ENCODE assay signal across 27 cellular contexts in the genomic region with DNA sequence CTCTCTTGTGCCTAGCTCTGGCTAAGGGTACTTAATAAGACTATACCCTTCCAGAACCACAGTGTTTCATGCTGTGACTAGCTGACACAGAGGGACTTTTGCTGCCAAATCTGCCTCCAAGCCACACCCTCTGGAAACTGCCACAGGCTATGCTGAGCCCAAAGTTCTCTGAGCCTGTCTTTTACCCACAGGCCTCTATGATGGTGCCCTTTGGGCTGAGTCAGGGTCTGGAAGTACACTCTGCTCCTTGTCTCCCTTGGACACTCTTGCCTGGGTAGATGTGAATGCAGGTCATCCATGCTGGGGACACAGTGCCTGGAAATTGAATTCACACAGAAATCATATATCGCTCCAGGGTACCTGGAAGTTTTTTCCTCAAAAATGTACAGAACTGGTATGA. TPM values are rescaled to one million over a fixed set of nuclear protein-coding genes. Genes with fewer than 3 reads are reported as not detected.
DNase-seq lines count a peak whose midpoint lies in the region; ATAC-seq, FAIRE-seq and TF ChIP-seq lines count a peak whose summit lies in the region.
"Had no signal": no experiment of that assay in that cellular context is flagged by ENCODE, and none has a peak within 500 bp of the region (broad histone marks: within the 10 kb centered on the region; RNA-seq: fewer than 3 reads in every experiment).

No MANE protein-coding gene starts in this region.

- H3K4me2 ChIP-seq in mammary epithelial cell (ENCODE audit: insufficient read depth, low read depth, low read length) = no peak overlapping the region
- H3K4me2 ChIP-seq in HepG2 (ENCODE audit: low read depth, low read length) = no peak overlapping the region; the same call in 1 of the 2 replicates

- POLR2A ChIA-PET in HepG2 (lab: Yijun Ruan, JAX) = interaction anchor here (0.6 to 1.1 kb wide), 2 partner anchors 11 to 275 kb away, joined by 3 read pairs; no protein-coding TSS in a partner anchor

- no peak for FAIRE-seq in HepG2 (lab: Jason Lieb, UNC)
- FAIRE-seq: G401.6, GM12892 had no signal

- ATAC-seq in right cardiac atrium (peak; percentile 45 to 52), HepG2 (peak; percentile 86), upper lobe of right lung (peak; percentile 24)

- TF ChIP-seq EP300 in HepG2 (IDR thresholded peaks at IDR 0.05; ENCODE audit: low read depth in 2 of 2, low read length in 2 of 2) (no peak), HepG2 (CRISPR knock-in tag; IDR thresholded peaks at IDR 0.05; ENCODE audit: borderline replicate concordance) (no peak)

- H4K20me1 ChIP-seq in mammary epithelial cell (ENCODE audit: insufficient read depth, low read length) (no peaks in the 10 kb centered on the region), HepG2 (ENCODE audit: insufficient read depth, low read length) (no peaks in the 10 kb centered on the region)

- H3K9ac ChIP-seq in mammary epithelial cell (ENCODE audit: insufficient read depth, low read length) = no peak overlapping the region
- no peak overlapping the region for H3K9ac ChIP-seq in HepG2 (ENCODE audit: insufficient read depth, low read depth, low read length)

- no peaks in the 10 kb centered on the region for H3K27me3 ChIP-seq in right cardiac atrium (ENCODE audit: control insufficient read depth, insufficient read depth)
- H3K27me3 ChIP-seq in mammary epithelial cell (ENCODE audit: insufficient read depth, low read length) = peaks cover 4% of the 10 kb centered on the region
- no peaks in the 10 kb centered on the region; a peak in 1 of 5 replicates for H3K27me3 ChIP-seq in HepG2 (ENCODE audit: control insufficient read depth in 1 of 2, insufficient read depth in 2 of 2, low read length in 2 of 2)
- H3K27me3 ChIP-seq in upper lobe of right lung = peaks cover under 1% of the 10 kb centered on the region

- CTCF ChIA-PET in mammary epithelial cell (lab: Charles Lee; ENCODE audit: low non-redundant PET) = no interaction called here
- CTCF ChIA-PET in HepG2 (lab: Yijun Ruan, JAX; ENCODE audit: low intra/inter-chr PET ratio, low total read pairs) = no interaction called here

- H3K9me3 ChIP-seq in right cardiac atrium (ENCODE audit: control insufficient read depth, low read length) (no peaks in the 10 kb centered on the region), mammary epithelial cell (replicated peaks; ENCODE audit: insufficient read depth, low read length) (no peaks in the 10 kb centered on the region), HepG2 (ENCODE audit: low read length) (no peaks in the 10 kb centered on the region), upper lobe of right lung (no peaks in the 10 kb centered on the region)

- intact Hi-C loops in right cardiac atrium (cut with DNase I) = no loop called here
- intact Hi-C loops in cardiac septum (cut with DNase I) = no loop called here
- intact Hi-C loops in mammary epithelial cell (cut with micrococcal nuclease) = no loop called here
- intact Hi-C loops in HepG2 (cut with micrococcal nuclease; ENCODE audit: unreplicated experiment) = no loop called here
- intact Hi-C loops in upper lobe of right lung (cut with DNase I) = no loop called here

- H2AFZ ChIP-seq in mammary epithelial cell (ENCODE audit: low read depth, low read length) (no peak overlapping the region), HepG2 (ENCODE audit: low read length) (no peak overlapping the region)

- in situ Hi-C loops in mammary epithelial cell (cut with MboI; ENCODE audit: low sequenced_read_pairs in 2 of 2) (no loop called here), HepG2 (cut with HindIII; ENCODE audit: extremely low pct_ligation_motif_present, low pct_unique_long_range_greater_than_20kb) (no loop called here)

- H3K27ac ChIP-seq in right cardiac atrium (ENCODE audit: low read length) (no peak overlapping the region), mammary epithelial cell (ENCODE audit: insufficient read depth, low read depth, low read length) (no peak overlapping the region), HepG2 (ENCODE audit: extremely low read length, insufficient read depth, low read length) (no peak overlapping the region), upper lobe of right lung (no peak overlapping the region)
- H3K27ac ChIP-seq: HL-60 had no signal

- DNase-seq in right cardiac atrium (no peak), cardiac septum (ENCODE audit: low spot score) (no peak), mammary epithelial cell (peak; percentile 33), HepG2 (ENCODE audit: low spot score) (no peak), upper lobe of right lung (no peak), DMS153 treated with DMSO at 0.1 percent for 48 hours (lab: John Stamatoyannopoulos, UW; ENCODE audit: unreplicated experiment) (no peak), T-helper 1 cell (no peak), NCI-H1436 (lab: John Stamatoyannopoulos, UW) (no peak)
- DNase-seq: CD4-positive, alpha-beta T cell; COR-L47; GOT3; KG1; MV-4-11; NCI-H1105 treated with DMSO at 0.1 percent for 48 hours; NCI-H1694; NCI-H2081 treated with DMSO at 0.1 percent for 48 hours; NCI-H2171 treated with DMSO at 0.1 percent for 48 hours; NCI-H524 treated with DMSO at 0.1 percent for 48 hours; NCI-H82; OCI-M1; SHP77 had no signal

- no peaks in the 10 kb centered on the region for H3K79me2 ChIP-seq in mammary epithelial cell (ENCODE audit: insufficient read depth, low read length)
- H3K79me2 ChIP-seq in HepG2 (ENCODE audit: insufficient read depth, low read length) = no peaks in the 10 kb centered on the region

- no peak for TF ChIP-seq RAD21 in HepG2 (CRISPR knock-in tag; IDR thresholded peaks at IDR 0.05)

- H3K36me3 ChIP-seq in mammary epithelial cell (ENCODE audit: insufficient read depth, low read length) = no peaks in the 10 kb centered on the region
- H3K36me3 ChIP-seq in HepG2 (replicated peaks in 1 of 2; ENCODE audit: control insufficient read depth in 1 of 2, insufficient read depth in 2 of 2, low read length in 2 of 2) = no peaks in the 10 kb centered on the region
- no peaks in the 10 kb centered on the region for H3K36me3 ChIP-seq in upper lobe of right lung

- BruUV-seq in mammary epithelial cell (replicated peaks; lab: Mats Ljungman, UMichigan) (no TSS peak), HepG2 (replicated peaks; lab: Mats Ljungman, UMichigan) (no TSS peak)

- H3K4me3 ChIP-seq in right cardiac atrium (ENCODE audit: low read length) (no peak overlapping the region), mammary epithelial cell (replicated peaks in 1 of 3; ENCODE audit: insufficient read depth in 1 of 3, low read depth in 2 of 3, low read length in 3 of 3) (no peak overlapping the region), HepG2 (replicated peaks in 1 of 3; ENCODE audit: insufficient read depth in 1 of 3, low read depth in 2 of 3, low read length in 3 of 3) (no peak overlapping the region), upper lobe of right lung (no peak overlapping the region)

- H3K4me1 ChIP-seq in right cardiac atrium (ENCODE audit: control insufficient read depth, insufficient read depth, low read length) (no peaks in the 10 kb centered on the region), mammary epithelial cell (ENCODE audit: insufficient read depth, low read length) (peaks cover 6% of the 10 kb centered on the region), HepG2 (ENCODE audit: insufficient read depth, low read length) (peaks cover 7% of the 10 kb centered on the region), upper lobe of right lung (no peaks in the 10 kb centered on the region)

- TF ChIP-seq CTCF in mammary epithelial cell (conservative IDR thresholded peaks at IDR 0.05 in 1 of 2, IDR thresholded peaks at IDR 0.05 in 1 of 2; ENCODE audit: extremely low read depth in 1 of 2, insufficient read depth in 1 of 2, low read depth in 1 of 2, low read length in 2 of 2) (no peak), HepG2 (CRISPR knock-in tag; IDR thresholded peaks at IDR 0.05) (no peak), upper lobe of right lung (IDR thresholded peaks at IDR 0.05) (no peak)

- dilution Hi-C loops in mammary epithelial cell (cut with HindIII; ENCODE audit: low sequenced_read_pairs) = no loop called here

- no peak for TF ChIP-seq POLR2A in HepG2 (IDR thresholded peaks at IDR 0.05; ENCODE audit: insufficient read depth in 1 of 2, low read depth in 2 of 2, low read length in 2 of 2)

- 97% methylated on average over 1 of the region's 1 CpG for WGBS in right cardiac atrium
- 100% methylated on average over 1 of the region's 1 CpG for WGBS in mammary epithelial cell (ENCODE audit: low coverage, missing lambda C conversion rate)
- WGBS in HepG2 (ENCODE audit: low lambda C conversion rate) = 0% methylated on average over 1 of the region's 1 CpG

RNA-seq across cellular contexts. Expression of a gene that starts 22.6 kb away (rescaled TPM):
- total RNA-seq in right cardiac atrium (not detected), cardiac septum (not detected), mammary epithelial cell (not detected), HepG2 (2016; rRNA removed; fragmentation: Illumina TruSeq; extraction: Trizol) (not detected in 2 replicates), upper lobe of right lung (not detected)
- polyA plus RNA-seq in right cardiac atrium (not detected), mammary epithelial cell (not detected), HepG2 (2011; rRNA removed) (not detected in 2 replicates)
- not detected for polyA minus RNA-seq in mammary epithelial cell
- not detected in 2 replicates for total RNA-seq in HepG2 (2016; cell fraction: cytosol; rRNA removed; fragmentation: Illumina TruSeq; extraction: Trizol; ENCODE audit: low read depth)
- not detected in 2 replicates for total RNA-seq in HepG2 (2016; cell fraction: insoluble cytoplasmic fraction; rRNA removed; fragmentation: Illumina TruSeq; extraction: Trizol)
- total RNA-seq in HepG2 (2016; cell fraction: membrane; rRNA removed; fragmentation: Illumina TruSeq; extraction: Trizol) = not detected in 2 replicates
- not detected in 2 replicates for total RNA-seq in HepG2 (2016; cell fraction: nucleus; rRNA removed; fragmentation: Illumina TruSeq; extraction: Trizol)
- not detected in 2 replicates for polyA plus RNA-seq in HepG2 (2011; cell fraction: cytosol; rRNA removed)
- not detected in 2 replicates for polyA plus RNA-seq in HepG2 (2011; cell fraction: nucleus; rRNA removed)
- not detected in 2 replicates for polyA plus RNA-seq in HepG2 (2012)
- not detected in 2 replicates for polyA plus RNA-seq in HepG2 (2016; cell fraction: cytosol; fragmentation: Illumina TruSeq; extraction: Trizol; ENCODE audit: low read depth)
- not detected in 2 replicates for polyA plus RNA-seq in HepG2 (2016; cell fraction: insoluble cytoplasmic fraction; fragmentation: Illumina TruSeq; extraction: Trizol; ENCODE audit: low read depth)
- not detected in 2 replicates for polyA plus RNA-seq in HepG2 (2016; cell fraction: membrane; fragmentation: Illumina TruSeq; extraction: Trizol; ENCODE audit: low read depth)
- not detected in 2 replicates for polyA plus RNA-seq in HepG2 (2016; cell fraction: nucleus; fragmentation: Illumina TruSeq; extraction: Trizol; ENCODE audit: insufficient read depth, low read depth)
- not detected in 2 replicates for polyA minus RNA-seq in HepG2 (2011; rRNA and poly(A)+ RNA removed; ENCODE audit: low replicate concordance)
- not detected in 2 replicates for polyA minus RNA-seq in HepG2 (2011; cell fraction: cytosol; rRNA and poly(A)+ RNA removed)
- polyA minus RNA-seq in HepG2 (2011; cell fraction: nucleus; rRNA and poly(A)+ RNA removed) = not detected in 2 replicates
- total RNA-seq: A673; CD4-positive, alpha-beta T cell; HT1080 had no signal
- polyA plus RNA-seq: BJ had no signal

RNA-seq across cellular contexts. Expression of a gene that starts 22.6 kb away (rescaled TPM):
- total RNA-seq in right cardiac atrium (not detected), cardiac septum (not detected), mammary epithelial cell (under 1 TPM in 1 of 2 donors, not detected in 1; 0.54 TPM), HepG2 (2016; rRNA removed; fragmentation: Illumina TruSeq; extraction: Trizol) (2.3 and 4.2 TPM in 2 replicates), upper lobe of right lung (not detected)
- polyA plus RNA-seq in right cardiac atrium (not detected), mammary epithelial cell (not detected), HepG2 (2011; rRNA removed) (0.98 and 2.3 TPM in 2 replicates)
- not detected for polyA minus RNA-seq in mammary epithelial cell
- total RNA-seq in HepG2 (2016; cell fraction: cytosol; rRNA removed; fragmentation: Illumina TruSeq; extraction: Trizol; ENCODE audit: low read depth) = 2.6 and 2.8 TPM in 2 replicates
- 2.9 and 3.6 TPM in 2 replicates for total RNA-seq in HepG2 (2016; cell fraction: insoluble cytoplasmic fraction; rRNA removed; fragmentation: Illumina TruSeq; extraction: Trizol)
- 6.5 and 7.7 TPM in 2 replicates for total RNA-seq in HepG2 (2016; cell fraction: membrane; rRNA removed; fragmentation: Illumina TruSeq; extraction: Trizol)
- total RNA-seq in HepG2 (2016; cell fraction: nucleus; rRNA removed; fragmentation: Illumina TruSeq; extraction: Trizol) = 1.3 TPM in 2 replicates
- 0.59 and 1.8 TPM in 2 replicates for polyA plus RNA-seq in HepG2 (2011; cell fraction: cytosol; rRNA removed)
- 0.27 and 1.1 TPM in 2 replicates for polyA plus RNA-seq in HepG2 (2011; cell fraction: nucleus; rRNA removed)
- polyA plus RNA-seq in HepG2 (2012) = 4.0 and 6.8 TPM in 2 replicates
- polyA plus RNA-seq in HepG2 (2016; cell fraction: cytosol; fragmentation: Illumina TruSeq; extraction: Trizol; ENCODE audit: low read depth) = 3.9 and 4.9 TPM in 2 replicates
- 3.9 and 4.6 TPM in 2 replicates for polyA plus RNA-seq in HepG2 (2016; cell fraction: insoluble cytoplasmic fraction; fragmentation: Illumina TruSeq; extraction: Trizol; ENCODE audit: low read depth)
- polyA plus RNA-seq in HepG2 (2016; cell fraction: membrane; fragmentation: Illumina TruSeq; extraction: Trizol; ENCODE audit: low read depth) = 6.4 and 7.3 TPM in 2 replicates
- polyA plus RNA-seq in HepG2 (2016; cell fraction: nucleus; fragmentation: Illumina TruSeq; extraction: Trizol; ENCODE audit: insufficient read depth, low read depth) = 3.3 and 6.0 TPM in 2 replicates
- 0.32 TPM in 1 of 2 replicates, not detected in the other for polyA minus RNA-seq in HepG2 (2011; rRNA and poly(A)+ RNA removed; ENCODE audit: low replicate concordance)
- 0.53 and 1.3 TPM in 2 replicates for polyA minus RNA-seq in HepG2 (2011; cell fraction: cytosol; rRNA and poly(A)+ RNA removed)
- 0.62 TPM in 1 of 2 replicates, not detected in the other for polyA minus RNA-seq in HepG2 (2011; cell fraction: nucleus; rRNA and poly(A)+ RNA removed)
- total RNA-seq: A673; CD4-positive, alpha-beta T cell had no signal
- polyA plus RNA-seq: BJ had no signal

RNA-seq across cellular contexts. Expression of a gene that starts 44.5 kb away (rescaled TPM):
- total RNA-seq in right cardiac atrium (under 1 TPM in 3 of 4 donors, not detected in 1; 0.09 to 0.25 (median 0.20) TPM), cardiac septum (0.11 TPM), mammary epithelial cell (1 to 10 TPM in 1 of 2 donors, not detected in 1; 1.3 TPM), HepG2 (2016; rRNA removed; fragmentation: Illumina TruSeq; extraction: Trizol) (76.9 and 101 TPM in 2 replicates), upper lobe of right lung (0.69 TPM)
- polyA plus RNA-seq in right cardiac atrium (0.11 TPM), mammary epithelial cell (0.16 TPM), HepG2 (2011; rRNA removed) (57.1 and 71.8 TPM in 2 replicates)
- not detected for polyA minus RNA-seq in mammary epithelial cell
- 8.2 and 9.7 TPM in 2 replicates for total RNA-seq in HepG2 (2016; cell fraction: cytosol; rRNA removed; fragmentation: Illumina TruSeq; extraction: Trizol; ENCODE audit: low read depth)
- 77.4 and 101 TPM in 2 replicates for total RNA-seq in HepG2 (2016; cell fraction: insoluble cytoplasmic fraction; rRNA removed; fragmentation: Illumina TruSeq; extraction: Trizol)
- total RNA-seq in HepG2 (2016; cell fraction: membrane; rRNA removed; fragmentation: Illumina TruSeq; extraction: Trizol) = 35.3 and 36.5 TPM in 2 replicates
- total RNA-seq in HepG2 (2016; cell fraction: nucleus; rRNA removed; fragmentation: Illumina TruSeq; extraction: Trizol) = 51.9 and 57.9 TPM in 2 replicates
- 67.8 and 68.7 TPM in 2 replicates for polyA plus RNA-seq in HepG2 (2011; cell fraction: cytosol; rRNA removed)
- 86.2 and 106 TPM in 2 replicates for polyA plus RNA-seq in HepG2 (2011; cell fraction: nucleus; rRNA removed)
- 51.2 and 64.8 TPM in 2 replicates for polyA plus RNA-seq in HepG2 (2012)
- polyA plus RNA-seq in HepG2 (2016; cell fraction: cytosol; fragmentation: Illumina TruSeq; extraction: Trizol; ENCODE audit: low read depth) = 7.9 and 9.8 TPM in 2 replicates
- 98.3 and 108 TPM in 2 replicates for polyA plus RNA-seq in HepG2 (2016; cell fraction: insoluble cytoplasmic fraction; fragmentation: Illumina TruSeq; extraction: Trizol; ENCODE audit: low read depth)
- 26.5 and 26.9 TPM in 2 replicates for polyA plus RNA-seq in HepG2 (2016; cell fraction: membrane; fragmentation: Illumina TruSeq; extraction: Trizol; ENCODE audit: low read depth)
- polyA plus RNA-seq in HepG2 (2016; cell fraction: nucleus; fragmentation: Illumina TruSeq; extraction: Trizol; ENCODE audit: insufficient read depth, low read depth) = 93.4 and 100 TPM in 2 replicates
- polyA minus RNA-seq in HepG2 (2011; rRNA and poly(A)+ RNA removed; ENCODE audit: low replicate concordance) = 0.07 and 103 TPM in 2 replicates
- 28.5 and 32.8 TPM in 2 replicates for polyA minus RNA-seq in HepG2 (2011; cell fraction: cytosol; rRNA and poly(A)+ RNA removed)
- polyA minus RNA-seq in HepG2 (2011; cell fraction: nucleus; rRNA and poly(A)+ RNA removed) = 23.2 and 35.9 TPM in 2 replicates
- total RNA-seq: A673; CD4-positive, alpha-beta T cell had no signal
- polyA plus RNA-seq: BJ had no signal

Comparison
In these comparisons a context has a peak if more than half of its experiments do, and no peak if none do; other contexts are left out.
1. ATAC-seq: peak in every context shown above with its lines; median percentile 86 in HepG2; 48 in right cardiac atrium; 24 in upper lobe of right lung.